Comparison of ENCODE assay signal across 11 cellular contexts in genomic region chr3:49279376-49279775, GRCh38. TPM values are rescaled to one million over a fixed set of nuclear protein-coding genes. Genes with fewer than 3 reads are reported as not detected.
A peak's percentile ranks its signal among the peaks of the same experiment; 100 is the strongest.
DNase-seq lines count a peak whose midpoint lies in the region; ATAC-seq and TF ChIP-seq lines count a peak whose summit lies in the region.
"Had no signal": no experiment of that assay in that cellular context is flagged by ENCODE, and none has a peak within 500 bp of the region (broad histone marks: within the 10 kb centered on the region; RNA-seq: fewer than 3 reads in every experiment).

No MANE protein-coding gene starts in this region.

- H3K27ac ChIP-seq in heart right ventricle = peak overlapping the region; percentile 44 to 99 (median 96)
- peak overlapping the region in 43 of 59 donors; percentile 4 to 98 (median 91) for H3K27ac ChIP-seq in dorsolateral prefrontal cortex
- peak overlapping the region; percentile 94 for H3K27ac ChIP-seq in vagina

- H3K4me1 ChIP-seq in heart right ventricle = peaks cover 16 to 46% (median 40%) of the 10 kb centered on the region in 9 donors
- H3K4me1 ChIP-seq in mucosa of descending colon (ENCODE audit: low read depth) = peaks cover 15% of the 10 kb centered on the region
- peaks cover 38% of the 10 kb centered on the region for H3K4me1 ChIP-seq in vagina

- H3K36me3 ChIP-seq in heart right ventricle = peaks cover 0 to 67% (median 26%) of the 10 kb centered on the region in 9 donors
- H3K36me3 ChIP-seq in mucosa of descending colon (ENCODE audit: low read depth) = no peaks in the 10 kb centered on the region
- peaks cover 0 to 17% of the 10 kb centered on the region in 2 donors for H3K36me3 ChIP-seq in vagina

- TF ChIP-seq POLR2A in vagina (IDR thresholded peaks at IDR 0.05) = no peak

- H3K9me3 ChIP-seq in heart right ventricle = no peaks in the 10 kb centered on the region
- H3K9me3 ChIP-seq in mucosa of descending colon = no peaks in the 10 kb centered on the region
- H3K9me3 ChIP-seq in vagina = no peaks in the 10 kb centered on the region

- intact Hi-C loops in heart right ventricle (cut with DNase I) = loop anchor here in 7 of 10 donors (5.0 to 10.0 kb wide), 3 partner anchors 62 to 107 kb away; partner anchors contain the start of gene KLHDC8B (in 6 of the 7)
- intact Hi-C loops in left ventricle myocardium superior (cut with micrococcal nuclease) = loop anchor here (10.0 kb wide), 1 partner anchor 105 kb away; the partner anchor contains the start of gene KLHDC8B
- intact Hi-C loops in dorsolateral prefrontal cortex (cut with DNase I) = loop anchor here (5.0 kb wide), 1 partner anchor 107 kb away; the partner anchor contains the start of gene KLHDC8B (in 2 of the 2)
- intact Hi-C loops in mucosa of descending colon (cut with DNase I, micrococcal nuclease) = no loop called here
- intact Hi-C loops in vagina (cut with DNase I) = loop anchor here (5.0 to 10.0 kb wide), 2 partner anchors 105 to 393 kb away; partner anchors contain the start of genes APEH and KLHDC8B

- DNase-seq in heart right ventricle (peak in 1 of 2 donors; percentile 23), left ventricle myocardium superior (no peak), dorsolateral prefrontal cortex (no peak), mucosa of descending colon (peak in 1 of 3 donors; percentile 54), vagina (ENCODE audit: extremely low spot score in 2 of 2) (no peak), NCI-H82 (lab: John Stamatoyannopoulos, UW) (no peak), ureter (ENCODE audit: low spot score) (no peak)
- DNase-seq: activated CD4-positive, alpha-beta T cell treated with anti-CD3 and anti-CD28 coated beads for 48 hours; NCI-H2081; NK-92 treated with Interleukin-12 subunit alpha and Interleukin-12 subunit beta, amount 100 ng/mL, for 24 hours had no signal

- TF ChIP-seq CTCF in heart right ventricle (IDR thresholded peaks at IDR 0.05) (no peak), dorsolateral prefrontal cortex (IDR thresholded peaks at IDR 0.05 in 54 of 56, conservative IDR thresholded peaks at IDR 0.05 in 2 of 56; ENCODE audit: low read depth in 1 of 56, partially characterized antibody in 56 of 56) (no peak), mucosa of descending colon (IDR thresholded peaks at IDR 0.05) (no peak), vagina (IDR thresholded peaks at IDR 0.05) (no peak)

- no peak overlapping the region for H3K4me3 ChIP-seq in heart right ventricle
- H3K4me3 ChIP-seq in dorsolateral prefrontal cortex = no peak overlapping the region
- H3K4me3 ChIP-seq in mucosa of descending colon = no peak overlapping the region
- no peak overlapping the region for H3K4me3 ChIP-seq in vagina

- ATAC-seq in heart right ventricle (peak in 4 of 8 donors; percentile 9 to 45 (median 20)), left ventricle myocardium superior (no peak), mucosa of descending colon (peak; percentile 73), HG02763 (IDR thresholded peaks at IDR 0.05; ENCODE audit: unreplicated experiment) (no peak)

- H3K27me3 ChIP-seq in heart right ventricle = no peaks in the 10 kb centered on the region
- H3K27me3 ChIP-seq in dorsolateral prefrontal cortex = no peaks in the 10 kb centered on the region
- H3K27me3 ChIP-seq in vagina = no peaks in the 10 kb centered on the region

RNA-seq across cellular contexts. Expression of gene C3orf62, which starts 2.3 kb away (rescaled TPM):
- total RNA-seq in heart right ventricle (1 to 10 TPM; 2.3 to 4.1 (median 2.8) TPM), left ventricle myocardium superior (3.0 TPM), dorsolateral prefrontal cortex (10 to 100 TPM in 66 of 120 experiments, 1 to 10 TPM in 54; 5.5 to 19.4 (median 10.3) TPM), mucosa of descending colon (1 to 10 TPM; 4.5 to 7.8 (median 5.5) TPM), vagina (17.9 TPM), ureter (8.9 TPM)
- polyA plus RNA-seq in heart right ventricle = 1 to 10 TPM; 2.4 to 9.1 TPM

Comparison
In these comparisons a context has a peak if more than half of its experiments do, and no peak if none do; other contexts are left out.
1. intact Hi-C loops: an anchor here in heart right ventricle (5.0 to 10.0 kb wide), left ventricle myocardium superior (10.0 kb wide), dorsolateral prefrontal cortex (5.0 kb wide) and vagina (5.0 to 10.0 kb wide); none called in mucosa of descending colon.